ENCODE assay signal across 21 cellular contexts in genomic region chr2:53265900-53266299, GRCh38.
"Had no signal": no experiment of that assay in that cellular context is flagged by ENCODE, and none has a peak within 500 bp of the region (broad histone marks: within the 10 kb centered on the region; RNA-seq: fewer than 3 reads in every experiment).

No MANE protein-coding gene starts in this region.

- H3K4me3 ChIP-seq: colonic mucosa, mucosa of descending colon, sigmoid colon, skin epidermis, testis, tibial nerve, upper lobe of right lung had no signal

- H3K36me3 ChIP-seq: colonic mucosa, sigmoid colon, tibial nerve, upper lobe of right lung had no signal

- H3K4me1 Mint-ChIP-seq: naive thymus-derived CD8-positive, alpha-beta T cell; stimulated activated naive B cell treated with anti-CD40 and anti-IgM and Interleukin-4, amounts not matched to agents 10 μg/mL and 1 μg/mL and 100 μg/mL, for 72 hours; stimulated activated naive CD8-positive, alpha-beta T cell treated with anti-CD3 and anti-CD28 coated beads, Interleukin-15, amount 100 ng/mL, for 72 hours had no signal

- H3K27ac ChIP-seq: colonic mucosa, foreskin keratinocyte, sigmoid colon, skin epidermis, testis, tibial nerve, upper lobe of right lung had no signal

- H3K27ac Mint-ChIP-seq: naive thymus-derived CD8-positive, alpha-beta T cell; stimulated activated naive B cell treated with anti-CD40 and anti-IgM and Interleukin-4, amounts not matched to agents 10 μg/mL and 1 μg/mL and 100 μg/mL, for 72 hours; stimulated activated naive CD8-positive, alpha-beta T cell treated with anti-CD3 and anti-CD28 coated beads, Interleukin-15, amount 100 ng/mL, for 72 hours had no signal

- H3K36me3 Mint-ChIP-seq: stimulated activated naive B cell treated with anti-CD40 and anti-IgM and Interleukin-4, amounts not matched to agents 10 μg/mL and 1 μg/mL and 100 μg/mL, for 72 hours had no signal

- H3K9me3 Mint-ChIP-seq: stimulated activated naive B cell treated with anti-CD40 and anti-IgM and Interleukin-4, amounts not matched to agents 10 μg/mL and 1 μg/mL and 100 μg/mL, for 72 hours; stimulated activated naive CD8-positive, alpha-beta T cell treated with anti-CD3 and anti-CD28 coated beads, Interleukin-15, amount 100 ng/mL, for 72 hours had no signal

- H3K4me3 Mint-ChIP-seq: naive thymus-derived CD8-positive, alpha-beta T cell; stimulated activated naive B cell treated with anti-CD40 and anti-IgM and Interleukin-4, amounts not matched to agents 10 μg/mL and 1 μg/mL and 100 μg/mL, for 72 hours; stimulated activated naive CD8-positive, alpha-beta T cell treated with anti-CD3 and anti-CD28 coated beads, Interleukin-15, amount 100 ng/mL, for 72 hours had no signal

- H3K4me1 ChIP-seq: colonic mucosa, sigmoid colon, testis, tibial nerve, upper lobe of right lung had no signal

- H3K27me3 Mint-ChIP-seq: stimulated activated naive B cell treated with anti-CD40 and anti-IgM and Interleukin-4, amounts not matched to agents 10 μg/mL and 1 μg/mL and 100 μg/mL, for 72 hours; stimulated activated naive CD8-positive, alpha-beta T cell treated with anti-CD3 and anti-CD28 coated beads, Interleukin-15, amount 100 ng/mL, for 72 hours had no signal

- H3K9me3 ChIP-seq: colonic mucosa, mucosa of descending colon, sigmoid colon, testis, tibial nerve, upper lobe of right lung had no signal

- DNase-seq: colonic mucosa; dermis blood vessel endothelial cell; erythroblast; foreskin keratinocyte; head of caudate nucleus; hypothalamus; islet precursor cell; mammary epithelial cell; mucosa of descending colon; naive thymus-derived CD8-positive, alpha-beta T cell; posterior cingulate gyrus; sigmoid colon; stimulated activated CD4-positive, alpha-beta T cell treated with anti-CD3 and anti-CD28 coated beads, Interleukin-2, amount 100 ng/mL, for 24 hours; stimulated activated CD4-positive, alpha-beta T cell treated with anti-CD3 and anti-CD28 coated beads, Interleukin-4, amount 100 ng/mL, for 4 hours; stimulated activated naive B cell treated with anti-CD40 and anti-IgM and Interleukin-4, amounts not matched to agents 10 μg/mL and 1 μg/mL and 100 μg/mL, for 72 hours; stimulated activated naive CD8-positive, alpha-beta T cell treated with anti-CD3 and anti-CD28 coated beads, Interleukin-15, amount 100 ng/mL, for 72 hours; testis; upper lobe of right lung had no signal

- ATAC-seq: foreskin keratinocyte; left lobe of liver; mucosa of descending colon; naive thymus-derived CD8-positive, alpha-beta T cell; stimulated activated naive B cell treated with anti-CD40 and anti-IgM and Interleukin-4, amounts not matched to agents 10 μg/mL and 1 μg/mL and 100 μg/mL, for 72 hours; stimulated activated naive CD8-positive, alpha-beta T cell treated with anti-CD3 and anti-CD28 coated beads, Interleukin-15, amount 100 ng/mL, for 72 hours; upper lobe of right lung had no signal

- H3K27me3 ChIP-seq: colonic mucosa, foreskin keratinocyte, sigmoid colon, testis, tibial nerve, upper lobe of right lung had no signal
